In genomic region chr10:124389613-124390361, GRCh38 we compare ENCODE assay signal across 8 cellular contexts. TPM values are rescaled to one million over a fixed set of nuclear protein-coding genes. Genes with fewer than 3 reads are reported as not detected.
DNase-seq lines count a peak whose midpoint lies in the region; ATAC-seq and TF ChIP-seq lines count a peak whose summit lies in the region.

No MANE protein-coding gene starts in this region.

- H3K36me3 Mint-ChIP-seq in CD4-positive, alpha-beta memory T cell, result no peaks in the 10 kb centered on the region

- H3K27me3 Mint-ChIP-seq in CD4-positive, alpha-beta memory T cell, result peaks cover 0 to 6% of the 10 kb centered on the region in 2 donors

- intact Hi-C loops in CD4-positive, alpha-beta memory T cell (cut with micrococcal nuclease), result loop anchor here (1.0 to 2.0 kb wide), 6 partner anchors 14 to 1257 kb away; partner anchors contain the start of genes BUB3 and OAT

- POLR2A ChIA-PET in CD4-positive, alpha-beta memory T cell (lab: Charles Lee; ENCODE audit: partially characterized antibody), result interaction anchor here (1.1 to 1.6 kb wide), 2 partner anchors 72 to 394 kb away, joined by 3 to 16 read pairs; partner anchors contain the start of gene LHPP

- peak overlapping the region; percentile 57 for H3K4me2 ChIP-seq in Karpas-422 (ENCODE audit: low read depth, low read length, poor library complexity, severe bottlenecking)
- peak overlapping the region; percentile 58 for H3K4me2 ChIP-seq in parathyroid adenoma (ENCODE audit: low read length)

- H3K36me3 ChIP-seq in CD4-positive, alpha-beta memory T cell (ENCODE audit: insufficient read depth, low read length), result no peaks in the 10 kb centered on the region
- H3K36me3 ChIP-seq in Karpas-422 (ENCODE audit: insufficient read depth, low read length), result no peaks in the 10 kb centered on the region
- no peaks in the 10 kb centered on the region for H3K36me3 ChIP-seq in endocrine pancreas (ENCODE audit: control insufficient read depth, insufficient read depth, low read length)
- no peaks in the 10 kb centered on the region for H3K36me3 ChIP-seq in parathyroid adenoma (ENCODE audit: control insufficient read depth, insufficient read depth, low read length)

- H3K27ac Mint-ChIP-seq in CD4-positive, alpha-beta memory T cell, result peak overlapping the region in 1 of 7 donors; percentile 30

- no peaks in the 10 kb centered on the region for H3K27me3 ChIP-seq in CD4-positive, alpha-beta memory T cell (ENCODE audit: insufficient read depth, low read length)
- H3K27me3 ChIP-seq in Karpas-422 (ENCODE audit: low read length), result no peaks in the 10 kb centered on the region
- H3K27me3 ChIP-seq in endocrine pancreas (ENCODE audit: control insufficient read depth, insufficient read depth, low read length), result no peaks in the 10 kb centered on the region
- H3K27me3 ChIP-seq in parathyroid adenoma (ENCODE audit: control insufficient read depth, insufficient read depth, low read length), result no peaks in the 10 kb centered on the region

- H3K27ac ChIP-seq in CD4-positive, alpha-beta memory T cell (ENCODE audit: low read depth, low read length), result no peak overlapping the region
- H3K27ac ChIP-seq in Karpas-422 (ENCODE audit: low read length) (no peak overlapping the region), parathyroid adenoma (no peak overlapping the region)

- no peak for ATAC-seq in GM21447 (IDR thresholded peaks at IDR 0.05; ENCODE audit: unreplicated experiment)
- no peak for ATAC-seq in HG03571 (IDR thresholded peaks at IDR 0.05; ENCODE audit: unreplicated experiment)

- no peak for DNase-seq in CD4-positive, alpha-beta memory T cell
- DNase-seq in Karpas-422, result no peak
- DNase-seq in LoVo (ENCODE audit: low spot score), result no peak
- no peak for DNase-seq in activated naive CD4-positive, alpha-beta T cell treated with anti-CD3 and anti-CD28 coated beads, Interleukin-2, amount 50 U/mL, for 16 hours

- peaks cover 11% of the 10 kb centered on the region for H3K4me1 ChIP-seq in CD4-positive, alpha-beta memory T cell (ENCODE audit: insufficient read depth, low read length)
- peaks cover 11% of the 10 kb centered on the region; the same call in 1 of the 2 replicates for H3K4me1 ChIP-seq in Karpas-422 (ENCODE audit: low read length)
- H3K4me1 ChIP-seq in endocrine pancreas (ENCODE audit: control insufficient read depth, insufficient read depth, low read length), result no peaks in the 10 kb centered on the region
- no peaks in the 10 kb centered on the region for H3K4me1 ChIP-seq in parathyroid adenoma

- H4K20me1 ChIP-seq in Karpas-422 (ENCODE audit: insufficient read depth, low read depth, low read length), result no peaks in the 10 kb centered on the region

- H3K9ac ChIP-seq in Karpas-422 (ENCODE audit: low read length) (peak overlapping the region; percentile 55), endocrine pancreas (ENCODE audit: control insufficient read depth, insufficient read depth, low read length) (peak overlapping the region; percentile 19), parathyroid adenoma (no peak overlapping the region)

- CTCF ChIA-PET in CD4-positive, alpha-beta memory T cell (lab: Charles Lee; ENCODE audit: partially characterized antibody), result interaction anchor here (0.8 to 9.4 kb wide), 34 partner anchors 10 to 816 kb away, joined by 3 to 296 read pairs (median 6); partner anchors contain the start of genes LHPP and OAT

- H3K9me2 ChIP-seq in Karpas-422 (replicated peaks; ENCODE audit: insufficient read depth, low read length), result no peaks in the 10 kb centered on the region

- peak overlapping the region in 1 of 2 donors; percentile 71 for H3K4me3 ChIP-seq in CD4-positive, alpha-beta memory T cell (ENCODE audit: low read length in 2 of 2)
- H3K4me3 ChIP-seq in Karpas-422 (ENCODE audit: low read length), result no peak overlapping the region
- H3K4me3 ChIP-seq in endocrine pancreas (ENCODE audit: control insufficient read depth, insufficient read depth, low read length), result no peak overlapping the region
- no peak overlapping the region for H3K4me3 ChIP-seq in parathyroid adenoma (ENCODE audit: low read depth, low read length)

- no peak for TF ChIP-seq CTCF in parathyroid adenoma (IDR thresholded peaks at IDR 0.05)

- H2AFZ ChIP-seq in Karpas-422 (ENCODE audit: low read length) (peak overlapping the region; percentile 42; the same call in 1 of the 2 replicates), parathyroid adenoma (peak overlapping the region; percentile 94)

- peak overlapping the region in 6 of 8 donors; percentile 11 to 72 (median 56) for H3K4me3 Mint-ChIP-seq in CD4-positive, alpha-beta memory T cell

- H3K79me2 ChIP-seq in Karpas-422 (ENCODE audit: low read length) (no peaks in the 10 kb centered on the region), parathyroid adenoma (no peaks in the 10 kb centered on the region)

- H3K4me1 Mint-ChIP-seq in CD4-positive, alpha-beta memory T cell, result peaks cover 0 to 5% (median 2%) of the 10 kb centered on the region in 4 donors

- no peaks in the 10 kb centered on the region for H3K9me3 ChIP-seq in CD4-positive, alpha-beta memory T cell (ENCODE audit: control insufficient read depth in 1 of 2, low read length in 2 of 2)
- H3K9me3 ChIP-seq in Karpas-422 (ENCODE audit: low read length), result no peaks in the 10 kb centered on the region
- no peaks in the 10 kb centered on the region for H3K9me3 ChIP-seq in endocrine pancreas (ENCODE audit: control insufficient read depth, low read length)
- H3K9me3 ChIP-seq in parathyroid adenoma (ENCODE audit: control insufficient read depth, low read length), result no peaks in the 10 kb centered on the region

- H3K9me3 Mint-ChIP-seq in CD4-positive, alpha-beta memory T cell, result no peaks in the 10 kb centered on the region

RNA-seq across cellular contexts. Expression of gene OAT, which starts 28.9 kb away (rescaled TPM):
- total RNA-seq in CD4-positive, alpha-beta memory T cell, result 10 to 100 TPM; 34.8 to 39.3 TPM
- polyA plus RNA-seq in CD4-positive, alpha-beta memory T cell, result 10 to 100 TPM; 62.8 to 80.4 TPM
- total RNA-seq in Karpas-422 (2014; rRNA removed; shearing (Covaris generic); ENCODE audit: low replicate concordance), result 64.8 and 98.4 TPM in 2 replicates
